In genomic region chr12:106985479-106985878, GRCh38 we compare ENCODE assay signal across 10 cellular contexts. TPM values are rescaled to one million over a fixed set of nuclear protein-coding genes. Genes with fewer than 3 reads are reported as not detected.
DNase-seq lines count a peak whose midpoint lies in the region; ATAC-seq, FAIRE-seq and TF ChIP-seq lines count a peak whose summit lies in the region.
"Had no signal": no experiment of that assay in that cellular context is flagged by ENCODE, and none has a peak within 500 bp of the region (broad histone marks: within the 10 kb centered on the region; RNA-seq: fewer than 3 reads in every experiment).

No MANE protein-coding gene starts in this region.

- peaks cover 23% of the 10 kb centered on the region for H3K36me3 Mint-ChIP-seq in activated T-cell treated with anti-CD3 and anti-CD28 coated beads, Interleukin-2, amount 50 U/mL, for 4 hours (ENCODE audit: insufficient read depth)

- ATAC-seq in activated T-cell treated with anti-CD3 and anti-CD28 coated beads, Interleukin-2, amount 50 U/mL, for 4 hours = no peak
- no peak for ATAC-seq in left colon

- FAIRE-seq in keratinocyte (lab: Jason Lieb, UNC) = no peak

- H3K27me3 Mint-ChIP-seq in activated T-cell treated with anti-CD3 and anti-CD28 coated beads, Interleukin-2, amount 50 U/mL, for 4 hours (ENCODE audit: low read depth) = no peaks in the 10 kb centered on the region

- intact Hi-C loops in left colon (cut with DNase I, micrococcal nuclease) = no loop called here

- no peak overlapping the region for H2AFZ ChIP-seq in keratinocyte (ENCODE audit: control insufficient read depth, low read length)
- H2AFZ ChIP-seq in smooth muscle cell (ENCODE audit: low read depth) = no peak overlapping the region

- peaks cover 35% of the 10 kb centered on the region for H3F3A ChIP-seq in smooth muscle cell (ENCODE audit: low read depth)

- peaks cover 0 to 5% of the 10 kb centered on the region in 2 experiments for H3K36me3 ChIP-seq in keratinocyte (ENCODE audit: control insufficient read depth in 2 of 2, extremely low read depth in 1 of 2, insufficient read depth in 2 of 2, low read length in 2 of 2)
- no peaks in the 10 kb centered on the region for H3K36me3 ChIP-seq in smooth muscle cell (ENCODE audit: low read depth)

- no peaks in the 10 kb centered on the region for H3K27me3 ChIP-seq in keratinocyte (ENCODE audit: control insufficient read depth, extremely low read depth, insufficient read depth, low read length)
- no peaks in the 10 kb centered on the region for H3K27me3 ChIP-seq in smooth muscle cell (ENCODE audit: low read depth)
- H3K27me3 ChIP-seq: BE2C had no signal

- H4K20me1 ChIP-seq in keratinocyte (ENCODE audit: control insufficient read depth, extremely low read depth, insufficient read depth, low read length) = no peaks in the 10 kb centered on the region
- peaks cover 27% of the 10 kb centered on the region for H4K20me1 ChIP-seq in smooth muscle cell (ENCODE audit: low read depth)

- no peaks in the 10 kb centered on the region for H3K9me3 ChIP-seq in keratinocyte (ENCODE audit: control insufficient read depth, low read depth, low read length)
- no peaks in the 10 kb centered on the region for H3K9me3 ChIP-seq in smooth muscle cell (replicated peaks; ENCODE audit: low read depth)
- H3K9me3 ChIP-seq: BE2C had no signal

- no peak for DNase-seq in activated T-cell treated with anti-CD3 and anti-CD28 coated beads, Interleukin-2, amount 50 U/mL, for 4 hours
- DNase-seq in activated T-cell treated with anti-CD3 and anti-CD28 coated beads, Interleukin-2, amount 50 U/mL, for 1 hour = no peak
- DNase-seq in SHP77 treated with DMSO at 0.1 percent for 48 hours (lab: John Stamatoyannopoulos, UW) (peak; percentile 23), keratinocyte (ENCODE audit: low read depth, low spot score) (no peak), smooth muscle cell (lab: John Stamatoyannopoulos, UW; ENCODE audit: unreplicated experiment) (no peak), left colon (no peak), medulla oblongata (ENCODE audit: extremely low spot score) (no peak)
- DNase-seq in activated CD8-positive, alpha-beta memory T cell treated with anti-CD3 and anti-CD28 coated beads for 24 hours = no peak
- DNase-seq: BE2C; effector memory CD4-positive, alpha-beta T cell had no signal

- H3K79me2 ChIP-seq in keratinocyte (ENCODE audit: control insufficient read depth, insufficient read depth, low read length) = peaks cover 1% of the 10 kb centered on the region
- peaks cover 14% of the 10 kb centered on the region for H3K79me2 ChIP-seq in smooth muscle cell (ENCODE audit: low read depth)

- H3K27ac ChIP-seq in keratinocyte (ENCODE audit: control insufficient read depth, insufficient read depth, low read length) (no peak overlapping the region), smooth muscle cell (ENCODE audit: low read depth) (no peak overlapping the region)

- no peaks in the 10 kb centered on the region for H3K9me1 ChIP-seq in keratinocyte (ENCODE audit: control insufficient read depth, extremely low read depth, insufficient read depth, low read length)

- H3K4me3 Mint-ChIP-seq in activated T-cell treated with anti-CD3 and anti-CD28 coated beads, Interleukin-2, amount 50 U/mL, for 4 hours = peak overlapping the region; percentile 92

- H3K4me3 ChIP-seq in keratinocyte (ENCODE audit: control insufficient read depth in 2 of 3, extremely low read depth in 1 of 3, insufficient read depth in 2 of 3, low read depth in 1 of 3, low read length in 3 of 3) (no peak overlapping the region), smooth muscle cell (peak overlapping the region; percentile 64)

- H3K4me2 ChIP-seq in keratinocyte (ENCODE audit: control insufficient read depth, extremely low read depth, insufficient read depth, low read depth, low read length) = peak overlapping the region; percentile 96
- H3K4me2 ChIP-seq in smooth muscle cell = peak overlapping the region; percentile 90

- dilution Hi-C loops in keratinocyte (cut with MboI; ENCODE audit: extremely low pct_ligation_motif_present, low sequenced_read_pairs) = no loop called here

- peaks cover 11% of the 10 kb centered on the region for H3K9me3 Mint-ChIP-seq in activated T-cell treated with anti-CD3 and anti-CD28 coated beads, Interleukin-2, amount 50 U/mL, for 4 hours

- peaks cover 44% of the 10 kb centered on the region for H3K4me1 Mint-ChIP-seq in activated T-cell treated with anti-CD3 and anti-CD28 coated beads, Interleukin-2, amount 50 U/mL, for 4 hours (ENCODE audit: low read depth)

- TF ChIP-seq CTCF in keratinocyte (optimal IDR thresholded peaks at IDR 0.05 in 1 of 3, IDR thresholded peaks at IDR 0.05 in 1 of 3, conservative IDR thresholded peaks at IDR 0.05 in 1 of 3; ENCODE audit: extremely low read depth in 1 of 3, insufficient read depth in 2 of 3, low read length in 3 of 3) = peak in 1 of 3 experiments; percentile 21
- no peak for TF ChIP-seq CTCF in smooth muscle cell (IDR thresholded peaks at IDR 0.05; ENCODE audit: borderline replicate concordance, insufficient read depth, poor library complexity, severe bottlenecking)

- H3K4me1 ChIP-seq in keratinocyte (ENCODE audit: control insufficient read depth, extremely low read depth, insufficient read depth, low read length) (peaks cover 11% of the 10 kb centered on the region), smooth muscle cell (ENCODE audit: low read depth) (peaks cover 18% of the 10 kb centered on the region)

- 94% methylated on average over 5 of the region's 5 CpGs for WGBS in smooth muscle cell (ENCODE audit: low lambda C conversion rate)

- H3K9ac ChIP-seq in keratinocyte (ENCODE audit: control insufficient read depth, extremely low read depth, insufficient read depth, low read length) = no peak overlapping the region
- no peak overlapping the region for H3K9ac ChIP-seq in smooth muscle cell (ENCODE audit: low read depth)

RNA-seq across cellular contexts. Expression of gene MTERF2, which starts 1.5 kb away (rescaled TPM):
- 1 to 10 TPM; 3.5 to 4.1 (median 3.8) TPM for total RNA-seq in activated T-cell treated with anti-CD3 and anti-CD28 coated beads, Interleukin-2, amount 50 U/mL, for 4 hours
- polyA plus RNA-seq in keratinocyte (5.0 to 9.6 TPM (median 7.1 TPM) in 3 replicates), smooth muscle cell (5.0 and 8.4 TPM in 2 replicates)
- 6.1 TPM for polyA plus RNA-seq in keratinocyte (2011; ENCODE audit: low read depth)
- polyA plus RNA-seq in keratinocyte (2011; cell fraction: cytosol; rRNA removed) = 2.8 and 6.0 TPM in 2 replicates
- 17.4 and 19.5 TPM in 2 replicates for polyA plus RNA-seq in keratinocyte (2011; cell fraction: nucleus; rRNA removed)
- 5.4 and 6.7 TPM in 2 replicates for polyA plus RNA-seq in keratinocyte (2012; ENCODE audit: low replicate concordance)
- polyA minus RNA-seq in keratinocyte = 1.5 to 4.1 TPM in 2 of 3 replicates, not detected in the other
- polyA minus RNA-seq in keratinocyte (2011; cell fraction: cytosol; rRNA and poly(A)+ RNA removed) = not detected
- 2.1 and 3.5 TPM in 2 replicates for polyA minus RNA-seq in keratinocyte (2011; cell fraction: nucleus; rRNA and poly(A)+ RNA removed)
- total RNA-seq in smooth muscle cell (2.8 and 5.8 TPM in 2 replicates), left colon (10 to 100 TPM in 1 of 2 donors, 1 to 10 TPM in 1; 7.7 to 10.6 TPM)

RNA-seq across cellular contexts. Expression of gene TMEM263, which starts 29.8 kb away (rescaled TPM):
- 10 to 100 TPM; 13.5 to 16.2 (median 16.1) TPM for total RNA-seq in activated T-cell treated with anti-CD3 and anti-CD28 coated beads, Interleukin-2, amount 50 U/mL, for 4 hours
- 10.8 to 22.6 TPM (median 22.0 TPM) in 3 replicates for polyA plus RNA-seq in keratinocyte
- polyA plus RNA-seq in keratinocyte (2011; ENCODE audit: low read depth) = 5.8 TPM
- 14.4 and 17.1 TPM in 2 replicates for polyA plus RNA-seq in keratinocyte (2011; cell fraction: cytosol; rRNA removed)
- polyA plus RNA-seq in keratinocyte (2011; cell fraction: nucleus; rRNA removed) = 13.3 and 17.1 TPM in 2 replicates
- polyA plus RNA-seq in keratinocyte (2012; ENCODE audit: low replicate concordance) = 11.1 and 27.5 TPM in 2 replicates
- polyA minus RNA-seq in keratinocyte = 10.1 to 30.9 TPM (median 13.1 TPM) in 3 replicates
- polyA minus RNA-seq in keratinocyte (2011; cell fraction: cytosol; rRNA and poly(A)+ RNA removed) = 21.5 TPM
- polyA minus RNA-seq in keratinocyte (2011; cell fraction: nucleus; rRNA and poly(A)+ RNA removed) = 6.2 and 17.7 TPM in 2 replicates
- 177 and 217 TPM in 2 replicates for total RNA-seq in smooth muscle cell
- 98.0 and 102 TPM in 2 replicates for polyA plus RNA-seq in smooth muscle cell
- total RNA-seq in left colon = 10 to 100 TPM; 24.6 to 26.3 TPM
